Comparison of ENCODE assay signal across 1 cellular context in the genomic region with DNA sequence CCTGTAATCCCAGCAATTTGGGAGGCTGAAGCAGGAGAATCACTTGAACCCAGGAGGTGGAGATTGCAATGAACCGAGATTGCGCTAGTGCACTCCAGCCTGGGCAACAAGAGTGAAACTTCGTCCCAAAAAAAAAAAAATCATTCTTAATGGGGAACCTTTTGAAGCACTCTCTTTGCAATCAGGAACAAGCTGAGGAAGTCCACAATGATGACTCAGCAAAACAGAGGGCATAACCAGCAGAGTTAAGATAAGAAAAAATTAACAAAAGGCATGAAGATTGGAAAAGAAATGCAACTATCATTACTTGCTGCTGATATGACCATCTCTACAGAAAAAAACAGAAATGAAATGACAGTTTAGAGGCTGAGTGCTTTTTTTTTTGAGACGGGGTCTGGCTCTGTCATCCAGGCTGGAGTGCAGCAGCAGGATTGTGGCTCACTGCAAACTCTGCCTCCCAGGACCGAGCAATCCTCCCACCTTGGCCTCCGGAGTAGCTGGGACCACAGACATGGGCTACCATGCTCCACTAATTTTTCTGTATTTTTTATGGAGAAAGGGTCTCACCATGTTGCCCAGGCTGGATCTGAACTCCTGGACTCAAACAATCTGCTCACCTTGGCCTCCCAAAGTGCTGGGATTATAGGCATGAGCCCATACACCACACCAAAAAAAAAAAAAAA.
A peak's percentile ranks its signal among the peaks of the same experiment; 100 is the strongest.
TF ChIP-seq lines count a peak whose summit lies in the region.

No MANE protein-coding gene starts in this region.

TF ChIP-seq in K562, 482 proteins besides CTCF, POLR2A, EP300 and RAD21 (continued from another document and continues in another):
- TF ChIP-seq, protein P1, sequence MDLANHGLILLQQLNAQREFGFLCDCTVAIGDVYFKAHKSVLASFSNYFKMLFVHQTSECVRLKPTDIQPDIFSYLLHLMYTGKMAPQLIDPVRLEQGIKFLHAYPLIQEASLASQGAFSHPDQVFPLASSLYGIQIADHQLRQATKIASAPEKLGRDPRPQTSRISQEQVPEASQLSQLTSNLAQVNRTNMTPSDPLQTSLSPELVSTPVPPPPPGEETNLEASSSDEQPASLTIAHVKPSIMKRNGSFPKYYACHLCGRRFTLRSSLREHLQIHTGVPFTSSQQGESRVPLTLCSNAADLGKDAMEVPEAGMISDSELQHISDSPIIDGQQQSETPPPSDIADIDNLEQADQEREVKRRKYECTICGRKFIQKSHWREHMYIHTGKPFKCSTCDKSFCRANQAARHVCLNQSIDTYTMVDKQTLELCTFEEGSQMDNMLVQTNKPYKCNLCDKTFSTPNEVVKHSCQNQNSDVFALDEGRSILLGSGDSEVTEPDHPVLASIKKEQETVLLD (IDR thresholded peaks at IDR 0.05), result 0 out of 2 replicates have a peak, but pooled peaks have one; percentile 35
- TF ChIP-seq ESRRA (IDR thresholded peaks at IDR 0.05; ENCODE audit: borderline replicate concordance, low read depth) (no peak), ZSCAN32 (CRISPR knock-in tag; IDR thresholded peaks at IDR 0.05) (no peak), PRDM10 (IDR thresholded peaks at IDR 0.05; ENCODE audit: partially characterized antibody) (no peak), CHD4 (IDR thresholded peaks at IDR 0.05; ENCODE audit: insufficient read depth, insufficient replicate concordance, low read depth, low read length, poor library complexity, severe bottlenecking) (no peak), HIVEP1 (CRISPR knock-in tag; IDR thresholded peaks at IDR 0.05) (no peak), KLF1 (tag; IDR thresholded peaks at IDR 0.05) (no peak), FOXA3 (CRISPR knock-in tag; conservative IDR thresholded peaks at IDR 0.05 in 1 of 2, IDR thresholded peaks at IDR 0.05 in 1 of 2) (no peak; a peak in 1 of 4 replicates), SRSF1 (IDR thresholded peaks at IDR 0.05; ENCODE audit: low read depth, low read length) (no peak), NR4A1 (CRISPR knock-in tag; IDR thresholded peaks at IDR 0.05) (no peak), NR4A1 (tag; IDR thresholded peaks at IDR 0.05) (no peak), USF2 (CRISPR knock-in tag; IDR thresholded peaks at IDR 0.05) (no peak), ELK3 (CRISPR knock-in tag; IDR thresholded peaks at IDR 0.05) (no peak), ZFP36 (IDR thresholded peaks at IDR 0.05; ENCODE audit: low read depth, low read length, partially characterized antibody) (no peak), OTX1 (CRISPR knock-in tag; IDR thresholded peaks at IDR 0.05) (no peak), NCOA6 (IDR thresholded peaks at IDR 0.05) (no peak), SRSF9 (IDR thresholded peaks at IDR 0.05; ENCODE audit: borderline replicate concordance, low read depth, low read length) (no peak), ZNF764 (CRISPR knock-in tag; IDR thresholded peaks at IDR 0.05; ENCODE audit: low read depth) (no peak), RUNX1 (IDR thresholded peaks at IDR 0.05; ENCODE audit: low read depth) (no peak), MCM2 (IDR thresholded peaks at IDR 0.05; ENCODE audit: low read depth) (no peak), ATF2 (CRISPR knock-in tag; IDR thresholded peaks at IDR 0.05) (no peak), IRF1 (CRISPR knock-in tag; IDR thresholded peaks at IDR 0.05; ENCODE audit: borderline replicate concordance) (no peak), ZNF224 (CRISPR knock-in tag; IDR thresholded peaks at IDR 0.05) (no peak), SMARCA4 (IDR thresholded peaks at IDR 0.05) (peak; percentile 92), ZNF184 (CRISPR knock-in tag; IDR thresholded peaks at IDR 0.05) (no peak), ZBTB8A (IDR thresholded peaks at IDR 0.05; ENCODE audit: partially characterized antibody) (no peak), HMG20A (CRISPR knock-in tag; conservative IDR thresholded peaks at IDR 0.05) (no peak), RAD51 (IDR thresholded peaks at IDR 0.05; ENCODE audit: borderline replicate concordance, low read depth) (no peak), LCOR (CRISPR knock-in tag; IDR thresholded peaks at IDR 0.05) (no peak), NCOA2 (IDR thresholded peaks at IDR 0.05; ENCODE audit: partially characterized antibody in 2 of 2) (no peak), ZC3H8 (IDR thresholded peaks at IDR 0.05) (no peak)
- TF ChIP-seq, protein P2, sequence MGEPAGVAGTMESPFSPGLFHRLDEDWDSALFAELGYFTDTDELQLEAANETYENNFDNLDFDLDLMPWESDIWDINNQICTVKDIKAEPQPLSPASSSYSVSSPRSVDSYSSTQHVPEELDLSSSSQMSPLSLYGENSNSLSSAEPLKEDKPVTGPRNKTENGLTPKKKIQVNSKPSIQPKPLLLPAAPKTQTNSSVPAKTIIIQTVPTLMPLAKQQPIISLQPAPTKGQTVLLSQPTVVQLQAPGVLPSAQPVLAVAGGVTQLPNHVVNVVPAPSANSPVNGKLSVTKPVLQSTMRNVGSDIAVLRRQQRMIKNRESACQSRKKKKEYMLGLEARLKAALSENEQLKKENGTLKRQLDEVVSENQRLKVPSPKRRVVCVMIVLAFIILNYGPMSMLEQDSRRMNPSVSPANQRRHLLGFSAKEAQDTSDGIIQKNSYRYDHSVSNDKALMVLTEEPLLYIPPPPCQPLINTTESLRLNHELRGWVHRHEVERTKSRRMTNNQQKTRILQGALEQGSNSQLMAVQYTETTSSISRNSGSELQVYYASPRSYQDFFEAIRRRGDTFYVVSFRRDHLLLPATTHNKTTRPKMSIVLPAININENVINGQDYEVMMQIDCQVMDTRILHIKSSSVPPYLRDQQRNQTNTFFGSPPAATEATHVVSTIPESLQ (CRISPR knock-in tag; IDR thresholded peaks at IDR 0.05), result no peak
- TF ChIP-seq, protein P3, sequence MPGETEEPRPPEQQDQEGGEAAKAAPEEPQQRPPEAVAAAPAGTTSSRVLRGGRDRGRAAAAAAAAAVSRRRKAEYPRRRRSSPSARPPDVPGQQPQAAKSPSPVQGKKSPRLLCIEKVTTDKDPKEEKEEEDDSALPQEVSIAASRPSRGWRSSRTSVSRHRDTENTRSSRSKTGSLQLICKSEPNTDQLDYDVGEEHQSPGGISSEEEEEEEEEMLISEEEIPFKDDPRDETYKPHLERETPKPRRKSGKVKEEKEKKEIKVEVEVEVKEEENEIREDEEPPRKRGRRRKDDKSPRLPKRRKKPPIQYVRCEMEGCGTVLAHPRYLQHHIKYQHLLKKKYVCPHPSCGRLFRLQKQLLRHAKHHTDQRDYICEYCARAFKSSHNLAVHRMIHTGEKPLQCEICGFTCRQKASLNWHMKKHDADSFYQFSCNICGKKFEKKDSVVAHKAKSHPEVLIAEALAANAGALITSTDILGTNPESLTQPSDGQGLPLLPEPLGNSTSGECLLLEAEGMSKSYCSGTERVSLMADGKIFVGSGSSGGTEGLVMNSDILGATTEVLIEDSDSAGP (CRISPR knock-in tag; IDR thresholded peaks at IDR 0.05), result no peak
- TF ChIP-seq, protein P4, sequence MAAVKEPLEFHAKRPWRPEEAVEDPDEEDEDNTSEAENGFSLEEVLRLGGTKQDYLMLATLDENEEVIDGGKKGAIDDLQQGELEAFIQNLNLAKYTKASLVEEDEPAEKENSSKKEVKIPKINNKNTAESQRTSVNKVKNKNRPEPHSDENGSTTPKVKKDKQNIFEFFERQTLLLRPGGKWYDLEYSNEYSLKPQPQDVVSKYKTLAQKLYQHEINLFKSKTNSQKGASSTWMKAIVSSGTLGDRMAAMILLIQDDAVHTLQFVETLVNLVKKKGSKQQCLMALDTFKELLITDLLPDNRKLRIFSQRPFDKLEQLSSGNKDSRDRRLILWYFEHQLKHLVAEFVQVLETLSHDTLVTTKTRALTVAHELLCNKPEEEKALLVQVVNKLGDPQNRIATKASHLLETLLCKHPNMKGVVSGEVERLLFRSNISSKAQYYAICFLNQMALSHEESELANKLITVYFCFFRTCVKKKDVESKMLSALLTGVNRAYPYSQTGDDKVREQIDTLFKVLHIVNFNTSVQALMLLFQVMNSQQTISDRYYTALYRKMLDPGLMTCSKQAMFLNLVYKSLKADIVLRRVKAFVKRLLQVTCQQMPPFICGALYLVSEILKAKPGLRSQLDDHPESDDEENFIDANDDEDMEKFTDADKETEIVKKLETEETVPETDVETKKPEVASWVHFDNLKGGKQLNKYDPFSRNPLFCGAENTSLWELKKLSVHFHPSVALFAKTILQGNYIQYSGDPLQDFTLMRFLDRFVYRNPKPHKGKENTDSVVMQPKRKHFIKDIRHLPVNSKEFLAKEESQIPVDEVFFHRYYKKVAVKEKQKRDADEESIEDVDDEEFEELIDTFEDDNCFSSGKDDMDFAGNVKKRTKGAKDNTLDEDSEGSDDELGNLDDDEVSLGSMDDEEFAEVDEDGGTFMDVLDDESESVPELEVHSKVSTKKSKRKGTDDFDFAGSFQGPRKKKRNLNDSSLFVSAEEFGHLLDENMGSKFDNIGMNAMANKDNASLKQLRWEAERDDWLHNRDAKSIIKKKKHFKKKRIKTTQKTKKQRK (IDR thresholded peaks at IDR 0.05; ENCODE audit: borderline replicate concordance, low read depth, low read length), result no peak
- TF ChIP-seq, protein P5, sequence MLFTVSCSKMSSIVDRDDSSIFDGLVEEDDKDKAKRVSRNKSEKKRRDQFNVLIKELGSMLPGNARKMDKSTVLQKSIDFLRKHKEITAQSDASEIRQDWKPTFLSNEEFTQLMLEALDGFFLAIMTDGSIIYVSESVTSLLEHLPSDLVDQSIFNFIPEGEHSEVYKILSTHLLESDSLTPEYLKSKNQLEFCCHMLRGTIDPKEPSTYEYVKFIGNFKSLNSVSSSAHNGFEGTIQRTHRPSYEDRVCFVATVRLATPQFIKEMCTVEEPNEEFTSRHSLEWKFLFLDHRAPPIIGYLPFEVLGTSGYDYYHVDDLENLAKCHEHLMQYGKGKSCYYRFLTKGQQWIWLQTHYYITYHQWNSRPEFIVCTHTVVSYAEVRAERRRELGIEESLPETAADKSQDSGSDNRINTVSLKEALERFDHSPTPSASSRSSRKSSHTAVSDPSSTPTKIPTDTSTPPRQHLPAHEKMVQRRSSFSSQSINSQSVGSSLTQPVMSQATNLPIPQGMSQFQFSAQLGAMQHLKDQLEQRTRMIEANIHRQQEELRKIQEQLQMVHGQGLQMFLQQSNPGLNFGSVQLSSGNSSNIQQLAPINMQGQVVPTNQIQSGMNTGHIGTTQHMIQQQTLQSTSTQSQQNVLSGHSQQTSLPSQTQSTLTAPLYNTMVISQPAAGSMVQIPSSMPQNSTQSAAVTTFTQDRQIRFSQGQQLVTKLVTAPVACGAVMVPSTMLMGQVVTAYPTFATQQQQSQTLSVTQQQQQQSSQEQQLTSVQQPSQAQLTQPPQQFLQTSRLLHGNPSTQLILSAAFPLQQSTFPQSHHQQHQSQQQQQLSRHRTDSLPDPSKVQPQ (CRISPR knock-in tag; IDR thresholded peaks at IDR 0.05; ENCODE audit: borderline replicate concordance), result no peak
